1 cellular context compared by ENCODE assay signal in the genomic region with DNA sequence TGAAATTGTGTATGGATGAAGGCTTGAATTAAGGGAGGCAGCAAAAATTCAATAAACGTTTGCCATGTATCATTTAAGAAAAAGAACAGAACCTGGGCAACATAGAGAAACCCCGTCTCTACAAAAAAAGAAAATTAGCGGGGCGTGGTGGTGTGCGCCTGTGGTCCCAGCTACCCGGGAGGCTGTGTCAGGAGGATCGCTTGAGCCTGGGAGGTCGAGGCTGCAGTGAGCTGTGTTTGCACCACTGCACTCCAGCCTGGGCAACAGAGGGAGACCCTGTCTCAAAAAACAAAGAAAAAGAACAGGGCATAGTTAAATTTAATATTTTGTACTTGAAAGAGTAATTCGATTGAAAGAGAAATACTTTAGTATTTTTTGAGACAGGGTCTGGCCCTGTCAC.
TF ChIP-seq lines count a peak whose summit lies in the region.

No MANE protein-coding gene starts in this region.

TF ChIP-seq in GM23338, 12 proteins besides CTCF, POLR2A, EP300 and RAD21 (continued from another document):
- TF ChIP-seq, protein P1, sequence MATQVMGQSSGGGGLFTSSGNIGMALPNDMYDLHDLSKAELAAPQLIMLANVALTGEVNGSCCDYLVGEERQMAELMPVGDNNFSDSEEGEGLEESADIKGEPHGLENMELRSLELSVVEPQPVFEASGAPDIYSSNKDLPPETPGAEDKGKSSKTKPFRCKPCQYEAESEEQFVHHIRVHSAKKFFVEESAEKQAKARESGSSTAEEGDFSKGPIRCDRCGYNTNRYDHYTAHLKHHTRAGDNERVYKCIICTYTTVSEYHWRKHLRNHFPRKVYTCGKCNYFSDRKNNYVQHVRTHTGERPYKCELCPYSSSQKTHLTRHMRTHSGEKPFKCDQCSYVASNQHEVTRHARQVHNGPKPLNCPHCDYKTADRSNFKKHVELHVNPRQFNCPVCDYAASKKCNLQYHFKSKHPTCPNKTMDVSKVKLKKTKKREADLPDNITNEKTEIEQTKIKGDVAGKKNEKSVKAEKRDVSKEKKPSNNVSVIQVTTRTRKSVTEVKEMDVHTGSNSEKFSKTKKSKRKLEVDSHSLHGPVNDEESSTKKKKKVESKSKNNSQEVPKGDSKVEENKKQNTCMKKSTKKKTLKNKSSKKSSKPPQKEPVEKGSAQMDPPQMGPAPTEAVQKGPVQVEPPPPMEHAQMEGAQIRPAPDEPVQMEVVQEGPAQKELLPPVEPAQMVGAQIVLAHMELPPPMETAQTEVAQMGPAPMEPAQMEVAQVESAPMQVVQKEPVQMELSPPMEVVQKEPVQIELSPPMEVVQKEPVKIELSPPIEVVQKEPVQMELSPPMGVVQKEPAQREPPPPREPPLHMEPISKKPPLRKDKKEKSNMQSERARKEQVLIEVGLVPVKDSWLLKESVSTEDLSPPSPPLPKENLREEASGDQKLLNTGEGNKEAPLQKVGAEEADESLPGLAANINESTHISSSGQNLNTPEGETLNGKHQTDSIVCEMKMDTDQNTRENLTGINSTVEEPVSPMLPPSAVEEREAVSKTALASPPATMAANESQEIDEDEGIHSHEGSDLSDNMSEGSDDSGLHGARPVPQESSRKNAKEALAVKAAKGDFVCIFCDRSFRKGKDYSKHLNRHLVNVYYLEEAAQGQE (IDR thresholded peaks at IDR 0.05; ENCODE audit: unreplicated experiment) = no peak
- TF ChIP-seq EZH2 (IDR thresholded peaks at IDR 0.05; ENCODE audit: low read depth, unreplicated experiment) = no peak
